Comparison of ENCODE assay signal across 8 cellular contexts in genomic region chr3:123328851-123329635, GRCh38.
DNase-seq lines count a peak whose midpoint lies in the region; ATAC-seq and TF ChIP-seq lines count a peak whose summit lies in the region.

No MANE protein-coding gene starts in this region.

- peak; percentile 72 for ATAC-seq in GM19035 (IDR thresholded peaks at IDR 0.05; ENCODE audit: unreplicated experiment)
- ATAC-seq in activated naive CD8-positive, alpha-beta T cell treated with anti-CD3 and anti-CD28 coated beads, Interleukin-2, amount 10 ng/mL, durations not matched to agents 7 days and 5 days (ENCODE audit: low read depth) = peak; percentile 82

- intact Hi-C loops in cardiac septum (cut with DNase I) (loop anchor here (1.0 to 5.0 kb wide), 3 partner anchors 118 to 228 kb away; no protein-coding TSS in a partner anchor), uterus (cut with DNase I; ENCODE audit: low total_unique reads) (loop anchor here (2.0 kb wide), 1 partner anchor 160 kb away; no protein-coding TSS in a partner anchor)

- H3K27me3 Mint-ChIP-seq in activated naive CD8-positive, alpha-beta T cell treated with anti-CD3 and anti-CD28 coated beads, Interleukin-2, amount 10 ng/mL, durations not matched to agents 7 days and 5 days = peaks cover 2% of the 10 kb centered on the region

- TF ChIP-seq CTCF in AG09319 (IDR thresholded peaks at IDR 0.05; ENCODE audit: low read depth, low read length) = peak; percentile 93
- TF ChIP-seq CTCF in uterus (IDR thresholded peaks at IDR 0.05) = peak; percentile 91 to 95 (median 95)

- POLR2A ChIA-PET in activated naive CD8-positive, alpha-beta T cell treated with anti-CD3 and anti-CD28 coated beads, Interleukin-2, amount 10 ng/mL, durations not matched to agents 7 days and 5 days (lab: Charles Lee) = no interaction called here

- H3K36me3 Mint-ChIP-seq in activated naive CD8-positive, alpha-beta T cell treated with anti-CD3 and anti-CD28 coated beads, Interleukin-2, amount 10 ng/mL, durations not matched to agents 7 days and 5 days = no peaks in the 10 kb centered on the region

- no peaks in the 10 kb centered on the region for H3K4me1 Mint-ChIP-seq in activated naive CD8-positive, alpha-beta T cell treated with anti-CD3 and anti-CD28 coated beads, Interleukin-2, amount 10 ng/mL, durations not matched to agents 7 days and 5 days

- H3K4me1 ChIP-seq in uterus = no peaks in the 10 kb centered on the region

- no peaks in the 10 kb centered on the region for H3K36me3 ChIP-seq in uterus

- no peaks in the 10 kb centered on the region for H3K27me3 ChIP-seq in uterus

- no peaks in the 10 kb centered on the region for H3K9me3 ChIP-seq in uterus

- H3K9me3 Mint-ChIP-seq in activated naive CD8-positive, alpha-beta T cell treated with anti-CD3 and anti-CD28 coated beads, Interleukin-2, amount 10 ng/mL, durations not matched to agents 7 days and 5 days = no peaks in the 10 kb centered on the region

- no peak overlapping the region for H3K4me3 ChIP-seq in uterus

- peak overlapping the region in 1 of 2 donors; percentile 80 for H3K27ac ChIP-seq in uterus

- H3K4me3 Mint-ChIP-seq in activated naive CD8-positive, alpha-beta T cell treated with anti-CD3 and anti-CD28 coated beads, Interleukin-2, amount 10 ng/mL, durations not matched to agents 7 days and 5 days = no peak overlapping the region

- H3K27ac Mint-ChIP-seq in activated naive CD8-positive, alpha-beta T cell treated with anti-CD3 and anti-CD28 coated beads, Interleukin-2, amount 10 ng/mL, durations not matched to agents 7 days and 5 days = no peak overlapping the region

- peak; percentile 12 for DNase-seq in AG09319 (ENCODE audit: extremely low read depth, low read depth)
- peak; percentile 36 for DNase-seq in NCI-H1048 (lab: John Stamatoyannopoulos, UW)
- peak; percentile 54 for DNase-seq in T follicular helper cell (ENCODE audit: low read depth)
- peak; percentile 85 for DNase-seq in activated naive CD8-positive, alpha-beta T cell treated with anti-CD3 and anti-CD28 coated beads, Interleukin-2, amount 10 ng/mL, durations not matched to agents 7 days and 5 days
- DNase-seq in cardiac septum (ENCODE audit: low spot score) = peak; percentile 90
- peak; percentile 5 for DNase-seq in pulmonary artery endothelial cell (ENCODE audit: low read depth, low spot score)
- peak; percentile 81 to 82 for DNase-seq in uterus

- TF ChIP-seq POLR2A in uterus (IDR thresholded peaks at IDR 0.05) = no peak

Comparison
In these comparisons a context has a peak if more than half of its experiments do, and no peak if none do; other contexts are left out.
1. DNase-seq: peak in every context shown above with its lines; median percentile 90 in cardiac septum; 85 in activated naive CD8-positive, alpha-beta T cell treated with anti-CD3 and anti-CD28 coated beads, Interleukin-2, amount 10 ng/mL, durations not matched to agents 7 days and 5 days; 82 in uterus; 54 in T follicular helper cell; 36 in NCI-H1048; 12 in AG09319; 5 in pulmonary artery endothelial cell.